Comparison of ENCODE assay signal across 21 cellular contexts in the genomic region with DNA sequence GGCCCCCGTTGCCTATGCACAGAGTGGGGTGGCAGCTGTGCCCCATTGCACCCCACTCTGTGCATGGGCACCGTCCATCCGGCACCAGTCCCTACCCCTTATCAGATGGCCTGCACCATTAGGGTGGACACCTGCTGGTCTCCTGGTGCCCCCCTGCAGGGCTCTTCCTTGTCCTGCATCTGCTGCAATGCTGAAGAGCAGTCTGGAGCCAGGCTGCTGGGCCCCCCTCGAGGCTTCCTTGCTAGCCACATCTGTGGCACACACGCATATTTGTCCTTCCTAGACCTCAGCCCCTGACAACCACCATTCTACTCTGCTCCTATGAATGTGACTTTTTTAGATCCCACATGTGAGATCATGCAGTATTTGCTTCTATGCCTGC.
"Had no signal": no experiment of that assay in that cellular context is flagged by ENCODE, and none has a peak within 500 bp of the region (broad histone marks: within the 10 kb centered on the region; RNA-seq: fewer than 3 reads in every experiment).

No MANE protein-coding gene starts in this region.

- H3K4me3 ChIP-seq: body of pancreas, coronary artery, thyroid gland had no signal

- H3K27ac Mint-ChIP-seq: activated CD4-positive, alpha-beta memory T cell treated with anti-CD3 and anti-CD28 coated beads for 36 hours; activated CD4-positive, alpha-beta T cell treated with anti-CD3 and anti-CD28 coated beads for 36 hours; activated naive CD4-positive, alpha-beta T cell treated with anti-CD3 and anti-CD28 coated beads, Interleukin-2, amount 50 U/mL, for 24 hours; activated T-cell treated with anti-CD3 and anti-CD28 coated beads, Interleukin-2, amount 50 U/mL, for 24 hours; nephron progenitor cell; stimulated activated naive B cell treated with anti-CD40 and anti-IgM and Interleukin-4, amounts not matched to agents 10 μg/mL and 1 μg/mL and 100 μg/mL, for 72 hours; T-helper 17 cell had no signal

- H3K4me3 Mint-ChIP-seq: activated CD4-positive, alpha-beta memory T cell treated with anti-CD3 and anti-CD28 coated beads for 36 hours; activated CD4-positive, alpha-beta T cell treated with anti-CD3 and anti-CD28 coated beads for 36 hours; activated naive CD4-positive, alpha-beta T cell treated with anti-CD3 and anti-CD28 coated beads, Interleukin-2, amount 50 U/mL, for 24 hours; activated T-cell treated with anti-CD3 and anti-CD28 coated beads, Interleukin-2, amount 50 U/mL, for 24 hours; nephron progenitor cell; stimulated activated naive B cell treated with anti-CD40 and anti-IgM and Interleukin-4, amounts not matched to agents 10 μg/mL and 1 μg/mL and 100 μg/mL, for 72 hours; T-helper 17 cell had no signal

- FAIRE-seq: kidney had no signal

- ATAC-seq: activated CD4-positive, alpha-beta T cell treated with anti-CD3 and anti-CD28 coated beads for 36 hours; body of pancreas; foreskin keratinocyte; left ventricle myocardium superior; sciatic nerve; stimulated activated naive B cell treated with anti-CD40 and anti-IgM and Interleukin-4, amounts not matched to agents 10 μg/mL and 1 μg/mL and 100 μg/mL, for 72 hours; T-helper 17 cell had no signal

- DNase-seq: activated CD4-positive, alpha-beta memory T cell treated with anti-CD3 and anti-CD28 coated beads for 36 hours; activated CD4-positive, alpha-beta T cell treated with anti-CD3 and anti-CD28 coated beads for 36 hours; activated effector memory CD4-positive, alpha-beta T cell treated with anti-CD3 and anti-CD28 coated beads, Interleukin-2, amount 50 U/mL, for 16 hours; activated T-cell treated with anti-CD3 and anti-CD28 coated beads, Interleukin-2, amount 50 U/mL, for 24 hours; body of pancreas; central memory CD4-positive, alpha-beta T cell; effector CD4-positive, alpha-beta T cell; glutamatergic neuron; hypothalamus; kidney; left ventricle myocardium superior; nephron progenitor cell; stimulated activated CD4-positive, alpha-beta T cell treated with anti-CD3 and anti-CD28 coated beads, Interleukin-2, amount 100 ng/mL, for 48 hours; stimulated activated naive B cell treated with anti-CD40 and anti-IgM and Interleukin-4, amounts not matched to agents 10 μg/mL and 1 μg/mL and 100 μg/mL, for 72 hours; T-helper 17 cell; thyroid gland; WERI-Rb-1 had no signal

- H3K27me3 ChIP-seq: body of pancreas, thyroid gland had no signal

- H3K4me1 Mint-ChIP-seq: activated CD4-positive, alpha-beta T cell treated with anti-CD3 and anti-CD28 coated beads for 36 hours; activated naive CD4-positive, alpha-beta T cell treated with anti-CD3 and anti-CD28 coated beads, Interleukin-2, amount 50 U/mL, for 24 hours; T-helper 17 cell had no signal

- H3K4me1 ChIP-seq: foreskin keratinocyte, thyroid gland had no signal

- H3K27ac ChIP-seq: body of pancreas, foreskin keratinocyte, thyroid gland, WERI-Rb-1 had no signal

- H3K36me3 ChIP-seq: thyroid gland, WERI-Rb-1 had no signal

- H3K9me3 ChIP-seq: thyroid gland had no signal

- H3K27me3 Mint-ChIP-seq: activated naive CD4-positive, alpha-beta T cell treated with anti-CD3 and anti-CD28 coated beads, Interleukin-2, amount 50 U/mL, for 24 hours had no signal
